Comparison of ENCODE assay signal across 9 cellular contexts in the genomic region with DNA sequence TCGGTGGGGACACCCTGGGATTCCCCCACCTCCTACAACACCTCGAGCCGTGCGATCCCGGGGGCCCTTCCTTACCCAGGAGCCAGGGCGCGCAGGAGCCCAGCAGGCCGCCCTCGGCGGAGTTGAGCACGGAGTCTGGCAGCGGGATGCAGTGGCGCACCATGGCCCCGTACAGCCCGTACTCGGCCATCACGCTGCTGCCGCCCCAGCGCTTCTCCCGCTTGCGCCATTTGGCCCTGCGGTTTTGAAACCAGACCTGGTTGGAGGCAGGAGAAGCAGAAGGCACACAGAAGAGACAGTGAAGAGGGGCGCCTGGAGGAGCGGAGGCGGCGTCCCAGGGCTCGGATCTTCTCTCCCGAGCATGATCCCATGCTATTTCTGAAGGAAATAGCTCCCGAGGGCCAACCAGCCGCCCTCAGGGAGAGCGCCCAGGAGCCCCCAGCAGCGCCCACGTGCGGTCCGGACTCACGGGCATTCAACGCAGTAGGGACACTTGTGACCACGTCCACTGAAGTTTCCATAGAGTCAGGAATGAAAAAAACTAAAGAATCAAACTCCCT. TPM values are rescaled to one million over a fixed set of nuclear protein-coding genes. Genes with fewer than 3 reads are reported as not detected.
A peak's percentile ranks its signal among the peaks of the same experiment; 100 is the strongest.
DNase-seq lines count a peak whose midpoint lies in the region; ATAC-seq, FAIRE-seq and TF ChIP-seq lines count a peak whose summit lies in the region.
"Had no signal": no experiment of that assay in that cellular context is flagged by ENCODE, and none has a peak within 500 bp of the region (broad histone marks: within the 10 kb centered on the region; RNA-seq: fewer than 3 reads in every experiment).

No MANE protein-coding gene starts in this region.

- H3K4me3 ChIP-seq in HUES64 (ENCODE audit: low read length), result peak overlapping the region; percentile 48
- peak overlapping the region; percentile 43 for H3K4me3 ChIP-seq in choroid plexus epithelial cell (ENCODE audit: low read depth, low read length)
- peak overlapping the region in 1 of 2 donors; percentile 38 for H3K4me3 ChIP-seq in kidney (ENCODE audit: low read length in 2 of 2)

- H3K9me3 ChIP-seq in HUES64 (ENCODE audit: insufficient read depth, low read depth, low read length), result no peaks in the 10 kb centered on the region
- no peaks in the 10 kb centered on the region for H3K9me3 ChIP-seq in kidney (ENCODE audit: control insufficient read depth in 1 of 2, low read length in 2 of 2)

- in situ Hi-C loops in ACHN (cut with HindIII; ENCODE audit: low pct_ligation_motif_present, low pct_unique_long_range_greater_than_20kb, low sequenced_read_pairs), result no loop called here

- no peak for FAIRE-seq in kidney (lab: Jason Lieb, UNC)

- WGBS in HUES64, result 5% methylated on average over 38 of the region's 38 CpGs

- H3K4me1 ChIP-seq in HUES64 (ENCODE audit: insufficient read depth, low read length) (no peaks in the 10 kb centered on the region), kidney (ENCODE audit: control insufficient read depth in 1 of 2, insufficient read depth in 1 of 2, low read depth in 1 of 2, low read length in 2 of 2) (no peaks in the 10 kb centered on the region)

- TF ChIP-seq CTCF in choroid plexus epithelial cell (conservative IDR thresholded peaks at IDR 0.05; ENCODE audit: low read depth, low read length) (peak; percentile 4), kidney (IDR thresholded peaks at IDR 0.05; ENCODE audit: borderline replicate concordance, extremely low read depth, insufficient read depth) (no peak)

- intact Hi-C loops in kidney (cut with DNase I), result no loop called here

- H3K9ac ChIP-seq in HUES64 (ENCODE audit: low read depth, low read length), result no peak overlapping the region
- H3K9ac ChIP-seq in kidney (ENCODE audit: low read length in 2 of 2), result no peak overlapping the region

- H3K36me3 ChIP-seq in HUES64 (ENCODE audit: insufficient read depth, low read length), result no peaks in the 10 kb centered on the region
- no peaks in the 10 kb centered on the region for H3K36me3 ChIP-seq in kidney (ENCODE audit: control insufficient read depth in 1 of 2, insufficient read depth in 2 of 2, low read length in 2 of 2)

- H3K27me3 ChIP-seq in HUES64 (ENCODE audit: insufficient read depth, low read length), result peaks cover 78% of the 10 kb centered on the region

- ATAC-seq in GM18520 (IDR thresholded peaks at IDR 0.05; ENCODE audit: unreplicated experiment), result no peak

- H3K27ac ChIP-seq in HUES64 (ENCODE audit: low read depth, low read length) (no peak overlapping the region), kidney (ENCODE audit: low read depth in 2 of 2, low read length in 2 of 2) (no peak overlapping the region)

- DNase-seq in ACHN (peak; percentile 22), choroid plexus epithelial cell (ENCODE audit: low read depth) (peak; percentile 53), midbrain (lab: John Stamatoyannopoulos, UW) (peak; percentile 67), kidney (no peak), middle frontal gyrus (ENCODE audit: extremely low spot score, low spot score) (no peak)
- no peak for DNase-seq in stimulated activated CD4-positive, alpha-beta T cell treated with anti-CD3 and anti-CD28 coated beads, Interleukin-4, amount 100 ng/mL, for 4 hours

RNA-seq across cellular contexts. Expression of a gene that starts 4.3 kb away (rescaled TPM):
- polyA plus RNA-seq in HUES64 (2013, experiment 1 of 2), result not detected
- polyA plus RNA-seq in HUES64 (2013, experiment 2 of 2), result not detected
- 0.41 TPM for total RNA-seq in kidney
- polyA plus RNA-seq in kidney (ENCODE audit: insufficient read depth, low read depth, low replicate concordance), result not detected
- total RNA-seq: renal cortical epithelial cell had no signal

RNA-seq across cellular contexts. Expression of a gene that starts 19.8 kb away (rescaled TPM):
- polyA plus RNA-seq in HUES64 (2013, experiment 1 of 2), result 0.35 TPM
- 0.32 TPM for polyA plus RNA-seq in HUES64 (2013, experiment 2 of 2)
- 30.6 TPM for total RNA-seq in kidney
- 72.3 TPM for polyA plus RNA-seq in kidney (ENCODE audit: insufficient read depth, low read depth, low replicate concordance)

Comparison
In these comparisons a context has a peak if more than half of its experiments do, and no peak if none do; other contexts are left out.
1. DNase-seq: peak in ACHN (single experiment), choroid plexus epithelial cell (single experiment) and midbrain (single experiment); none in kidney (single experiment), stimulated activated CD4-positive, alpha-beta T cell treated with anti-CD3 and anti-CD28 coated beads, Interleukin-4, amount 100 ng/mL, for 4 hours (0 of 2) and middle frontal gyrus (single experiment).